13 cellular contexts compared by ENCODE assay signal in genomic region chr10:102781921-102782542, GRCh38. TPM values are rescaled to one million over a fixed set of nuclear protein-coding genes. Genes with fewer than 3 reads are reported as not detected.
DNase-seq lines count a peak whose midpoint lies in the region; ATAC-seq, FAIRE-seq and TF ChIP-seq lines count a peak whose summit lies in the region.
"Had no signal": no experiment of that assay in that cellular context is flagged by ENCODE, and none has a peak within 500 bp of the region (broad histone marks: within the 10 kb centered on the region; RNA-seq: fewer than 3 reads in every experiment).

No MANE protein-coding gene starts in this region.

- H3K27me3 ChIP-seq in KMS-11 (ENCODE audit: insufficient read depth, low read depth) = no peaks in the 10 kb centered on the region
- no peaks in the 10 kb centered on the region for H3K27me3 ChIP-seq in smooth muscle cell (ENCODE audit: low read depth)

- FAIRE-seq in kidney (lab: Jason Lieb, UNC) = no peak

- H3K79me2 ChIP-seq in KMS-11 (ENCODE audit: insufficient read depth, low read depth) = peaks cover 28% of the 10 kb centered on the region; the same call in 1 of the 2 replicates
- H3K79me2 ChIP-seq in smooth muscle cell (ENCODE audit: low read depth) = peaks cover 34% of the 10 kb centered on the region

- H3K36me3 ChIP-seq in KMS-11 (ENCODE audit: insufficient read depth) (no peaks in the 10 kb centered on the region), kidney (ENCODE audit: control insufficient read depth in 1 of 2, insufficient read depth in 2 of 2, low read length in 2 of 2) (no peaks in the 10 kb centered on the region), smooth muscle cell (ENCODE audit: low read depth) (no peaks in the 10 kb centered on the region)

- intact Hi-C loops in kidney (cut with DNase I) = no loop called here

- no peak overlapping the region for H3K9ac ChIP-seq in KMS-11
- peak overlapping the region in 1 of 2 donors; percentile 79 for H3K9ac ChIP-seq in kidney (ENCODE audit: low read length in 2 of 2)
- no peak overlapping the region for H3K9ac ChIP-seq in smooth muscle cell (ENCODE audit: low read depth)

- no peak overlapping the region for H3K27ac ChIP-seq in KMS-11
- H3K27ac ChIP-seq in kidney (ENCODE audit: low read depth in 2 of 2, low read length in 2 of 2) = peak overlapping the region; percentile 87 to 95
- peak overlapping the region; percentile 80 for H3K27ac ChIP-seq in smooth muscle cell (ENCODE audit: low read depth)

- H3K4me3 ChIP-seq in KMS-11 (IDR thresholded peaks at IDR 0.05; ENCODE audit: insufficient read depth, low read depth, low read length) (no peak overlapping the region), cardiac fibroblast (replicated peaks in 1 of 2; ENCODE audit: low read depth in 2 of 2, low read length in 2 of 2) (peak overlapping the region in 1 of 2 donors; percentile 6), kidney (ENCODE audit: low read length in 2 of 2) (peak overlapping the region in 1 of 2 donors; percentile 24), smooth muscle cell (no peak overlapping the region)

- H3K4me2 ChIP-seq in KMS-11 (peak overlapping the region; percentile 34; the same call in 1 of the 2 replicates), smooth muscle cell (peak overlapping the region; percentile 61)

- 69% methylated on average over 6 of the region's 6 CpGs for WGBS in smooth muscle cell (ENCODE audit: low lambda C conversion rate)

- H3K9me3 ChIP-seq in kidney (ENCODE audit: control insufficient read depth in 1 of 2, low read length in 2 of 2) (no peaks in the 10 kb centered on the region), smooth muscle cell (replicated peaks; ENCODE audit: low read depth) (no peaks in the 10 kb centered on the region)

- no peak for TF ChIP-seq CTCF in KMS-11 (conservative IDR thresholded peaks at IDR 0.05; ENCODE audit: low read depth, low read length)
- TF ChIP-seq CTCF in cardiac fibroblast (IDR thresholded peaks at IDR 0.05; ENCODE audit: low read depth, low read length) = no peak
- TF ChIP-seq CTCF in kidney (IDR thresholded peaks at IDR 0.05; ENCODE audit: borderline replicate concordance, extremely low read depth, insufficient read depth) = no peak
- TF ChIP-seq CTCF in smooth muscle cell (IDR thresholded peaks at IDR 0.05; ENCODE audit: borderline replicate concordance, insufficient read depth, poor library complexity, severe bottlenecking) = no peak

- H3F3A ChIP-seq in smooth muscle cell (ENCODE audit: low read depth) = peaks cover 40% of the 10 kb centered on the region

- DNase-seq in cardiac fibroblast (ENCODE audit: low read depth in 2 of 2) (peak; percentile 77 to 86), kidney (no peak), smooth muscle cell (lab: John Stamatoyannopoulos, UW; ENCODE audit: unreplicated experiment) (no peak), KG1 (lab: John Stamatoyannopoulos, UW) (no peak), Ammon's horn (ENCODE audit: low spot score) (no peak), SIG-M5 (lab: John Stamatoyannopoulos, UW) (no peak)
- DNase-seq: CD4-positive, alpha-beta T cell; H9; stimulated activated CD8-positive, alpha-beta memory T cell treated with anti-CD3 and anti-CD28 coated beads, Interleukin-4, amount 100 ng/mL, for 48 hours had no signal

- H3K4me1 ChIP-seq in KMS-11 (ENCODE audit: low read depth, poor library complexity, severe bottlenecking) (peaks cover 49% of the 10 kb centered on the region), kidney (ENCODE audit: control insufficient read depth in 1 of 2, insufficient read depth in 1 of 2, low read depth in 1 of 2, low read length in 2 of 2) (peaks cover 55 to 65% of the 10 kb centered on the region in 2 donors), smooth muscle cell (ENCODE audit: low read depth) (peaks cover 44% of the 10 kb centered on the region)

- H2AFZ ChIP-seq in KMS-11 (ENCODE audit: low read depth) = no peak overlapping the region
- no peak overlapping the region for H2AFZ ChIP-seq in smooth muscle cell (ENCODE audit: low read depth)

- no peak for ATAC-seq in HG02610 (IDR thresholded peaks at IDR 0.05; ENCODE audit: unreplicated experiment)

- H4K20me1 ChIP-seq in KMS-11 (ENCODE audit: insufficient read depth) (no peaks in the 10 kb centered on the region), smooth muscle cell (ENCODE audit: low read depth) (peaks cover 88% of the 10 kb centered on the region)

RNA-seq across cellular contexts. Expression of gene WBP1L, which starts 38.3 kb away (rescaled TPM):
- total RNA-seq in kidney (55.7 TPM), smooth muscle cell (33.9 and 45.3 TPM in 2 replicates)
- polyA plus RNA-seq in kidney (ENCODE audit: insufficient read depth, low read depth, low replicate concordance) (27.8 TPM), smooth muscle cell (18.0 and 18.2 TPM in 2 replicates)

RNA-seq across cellular contexts. Expression of gene CYP17A1, which starts 55.2 kb away (rescaled TPM):
- total RNA-seq in kidney (3.3 TPM), smooth muscle cell (not detected in 2 replicates)
- polyA plus RNA-seq in kidney (ENCODE audit: insufficient read depth, low read depth, low replicate concordance) (11.6 TPM), smooth muscle cell (not detected in 2 replicates)
- total RNA-seq: CD4-positive, alpha-beta T cell; glomerular endothelial cell; H9; T-helper 1 cell treated with Interleukin-12 subunit alpha and Interleukin-12 subunit beta and Interleukin-4 antibody, amounts not matched to agents 30 ng/mL and 1 ng/mL, for 36 hours had no signal

Comparison
In these comparisons a context has a peak if more than half of its experiments do, and no peak if none do; other contexts are left out.
1. DNase-seq: peak in cardiac fibroblast (2 of 2); none in kidney (single experiment), smooth muscle cell (single experiment), KG1 (single experiment), Ammon's horn (single experiment) and SIG-M5 (single experiment).